ENCODE assay signal across 8 cellular contexts in genomic region chr20:63495771-63496403, GRCh38. TPM values are rescaled to one million over a fixed set of nuclear protein-coding genes. Genes with fewer than 3 reads are reported as not detected.
A peak's percentile ranks its signal among the peaks of the same experiment; 100 is the strongest.
DNase-seq lines count a peak whose midpoint lies in the region; TF ChIP-seq lines count a peak whose summit lies in the region.

No MANE protein-coding gene starts in this region.

- H3K27ac ChIP-seq in fibroblast of lung (ENCODE audit: insufficient read depth, low read length) (no peak overlapping the region), neuronal stem cell (replicated peaks; ENCODE audit: low read length) (no peak overlapping the region), substantia nigra (ENCODE audit: low read depth, low read length, poor library complexity, severe bottlenecking) (no peak overlapping the region)

- H3K36me3 Mint-ChIP-seq in activated T-helper 1 cell treated with anti-CD3 and anti-CD28 coated beads, Interleukin-12 subunit alpha, Interleukin-12 subunit beta, Interleukin-2, Interleukin-4 antibody, amounts not matched to agents 30 ng/mL and 10 ng/mL and 1 ng/mL, durations not matched to agents 14 hours and 24 hours and 36 hours (ENCODE audit: low read depth) = no peaks in the 10 kb centered on the region

- H3K27me3 Mint-ChIP-seq in activated T-helper 1 cell treated with anti-CD3 and anti-CD28 coated beads, Interleukin-12 subunit alpha, Interleukin-12 subunit beta, Interleukin-2, Interleukin-4 antibody, amounts not matched to agents 30 ng/mL and 10 ng/mL and 1 ng/mL, durations not matched to agents 14 hours and 24 hours and 36 hours (ENCODE audit: insufficient read depth) = peaks cover 16% of the 10 kb centered on the region

- H3K23ac ChIP-seq in neuronal stem cell (ENCODE audit: low read depth, low read length, poor library complexity) = peak overlapping the region; percentile 91

- no peak overlapping the region for H3K4ac ChIP-seq in neuronal stem cell (ENCODE audit: low read length)

- H2AFZ ChIP-seq in fibroblast of lung (ENCODE audit: low read length) (no peak overlapping the region), neuronal stem cell (ENCODE audit: low read length) (peak overlapping the region; percentile 65)

- H2AK5ac ChIP-seq in neuronal stem cell (ENCODE audit: low read depth, low read length) = peak overlapping the region; percentile 70

- H3K4me1 ChIP-seq in fibroblast of lung (ENCODE audit: control insufficient read depth, extremely low read depth, insufficient read depth, low read length) (no peaks in the 10 kb centered on the region), neuronal stem cell (ENCODE audit: control insufficient read depth in 2 of 2, insufficient read depth in 1 of 2, low read depth in 1 of 2, low read length in 2 of 2) (peaks cover 1 to 5% of the 10 kb centered on the region in 2 donors)

- no peak overlapping the region for H3K4me2 ChIP-seq in fibroblast of lung (ENCODE audit: extremely low read depth, insufficient read depth, low read length)
- peak overlapping the region; percentile 18 for H3K4me2 ChIP-seq in neuronal stem cell (ENCODE audit: insufficient read depth, low read length, poor library complexity, severe bottlenecking)

- peak overlapping the region; percentile 5 for H3K18ac ChIP-seq in neuronal stem cell (ENCODE audit: low read length)

- H2BK12ac ChIP-seq in neuronal stem cell (ENCODE audit: low read length) = no peak overlapping the region

- H4K91ac ChIP-seq in neuronal stem cell (ENCODE audit: low read depth, low read length, poor library complexity) = no peak overlapping the region

- peak overlapping the region; percentile 78 for H2BK15ac ChIP-seq in neuronal stem cell (ENCODE audit: low read length)

- H3K79me1 ChIP-seq in neuronal stem cell (ENCODE audit: low read depth, low read length) = peaks cover 2% of the 10 kb centered on the region

- H3K27me3 ChIP-seq in fibroblast of lung (ENCODE audit: control insufficient read depth, insufficient read depth, low read length) (peaks cover 5% of the 10 kb centered on the region), neuronal stem cell (ENCODE audit: control insufficient read depth in 3 of 3, insufficient read depth in 3 of 3, low read depth in 1 of 3, low read length in 3 of 3) (peaks cover 24 to 48% (median 38%) of the 10 kb centered on the region in 3 experiments)

- no peaks in the 10 kb centered on the region for H3K4me1 Mint-ChIP-seq in activated T-helper 1 cell treated with anti-CD3 and anti-CD28 coated beads, Interleukin-12 subunit alpha, Interleukin-12 subunit beta, Interleukin-2, Interleukin-4 antibody, amounts not matched to agents 30 ng/mL and 10 ng/mL and 1 ng/mL, durations not matched to agents 14 hours and 24 hours and 36 hours (ENCODE audit: low read depth)

- DNase-seq in NCI-H1694 treated with DMSO at 0.1 percent for 48 hours (lab: John Stamatoyannopoulos, UW) = peak; percentile 18
- no peak for DNase-seq in NCI-H1694 (lab: John Stamatoyannopoulos, UW)
- DNase-seq in OCI-M1 (lab: John Stamatoyannopoulos, UW) = peak; percentile 68
- peak; percentile 54 for DNase-seq in activated T-helper 1 cell treated with anti-CD3 and anti-CD28 coated beads, Interleukin-12 subunit alpha, Interleukin-12 subunit beta, Interleukin-2, Interleukin-4 antibody, amounts not matched to agents 30 ng/mL and 10 ng/mL and 1 ng/mL, durations not matched to agents 14 hours and 24 hours and 36 hours (ENCODE audit: low spot score)
- DNase-seq in fibroblast of lung (ENCODE audit: low read depth in 2 of 2) = peak; percentile 18 to 43
- DNase-seq in neuronal stem cell (ENCODE audit: low spot score) = peak; percentile 67
- DNase-seq in substantia nigra (lab: John Stamatoyannopoulos, UW) = peak in 34 of 49 donors; percentile 6 to 80 (median 45)
- DNase-seq in NCI-H226 = no peak

- no peaks in the 10 kb centered on the region for H3K79me2 ChIP-seq in fibroblast of lung (ENCODE audit: control insufficient read depth, insufficient read depth, low read length)

- peaks cover 5% of the 10 kb centered on the region for H3K9me3 Mint-ChIP-seq in activated T-helper 1 cell treated with anti-CD3 and anti-CD28 coated beads, Interleukin-12 subunit alpha, Interleukin-12 subunit beta, Interleukin-2, Interleukin-4 antibody, amounts not matched to agents 30 ng/mL and 10 ng/mL and 1 ng/mL, durations not matched to agents 14 hours and 24 hours and 36 hours

- H3K36me3 ChIP-seq in fibroblast of lung (ENCODE audit: control insufficient read depth, insufficient read depth, low read length) = no peaks in the 10 kb centered on the region
- H3K36me3 ChIP-seq in neuronal stem cell (replicated peaks in 1 of 2; ENCODE audit: control insufficient read depth in 2 of 2, insufficient read depth in 2 of 2, low read length in 2 of 2) = no peaks in the 10 kb centered on the region

- H3K9ac ChIP-seq in fibroblast of lung (ENCODE audit: insufficient read depth, low read length) = no peak overlapping the region
- no peak overlapping the region for H3K9ac ChIP-seq in neuronal stem cell (ENCODE audit: low read depth, low read length, poor library complexity)

- H2BK120ac ChIP-seq in neuronal stem cell (ENCODE audit: low read depth, low read length) = peak overlapping the region; percentile 72

- no peak overlapping the region for H3K4me3 Mint-ChIP-seq in activated T-helper 1 cell treated with anti-CD3 and anti-CD28 coated beads, Interleukin-12 subunit alpha, Interleukin-12 subunit beta, Interleukin-2, Interleukin-4 antibody, amounts not matched to agents 30 ng/mL and 10 ng/mL and 1 ng/mL, durations not matched to agents 14 hours and 24 hours and 36 hours

- no peak overlapping the region for H3K14ac ChIP-seq in neuronal stem cell (ENCODE audit: low read length)

- no peak overlapping the region for H2BK5ac ChIP-seq in neuronal stem cell (ENCODE audit: low read length)

- intact Hi-C loops in activated T-helper 1 cell treated with anti-CD3 and anti-CD28 coated beads, Interleukin-12 subunit alpha, Interleukin-12 subunit beta, Interleukin-2, Interleukin-4 antibody, amounts not matched to agents 30 ng/mL and 10 ng/mL and 1 ng/mL, durations not matched to agents 14 hours and 24 hours and 36 hours (cut with micrococcal nuclease) = loop anchor here (1.0 kb wide), 2 partner anchors 24 to 624 kb away; partner anchors contain the start of gene PPDPF

- H3K9me3 ChIP-seq in fibroblast of lung (ENCODE audit: control insufficient read depth, insufficient read depth, low read depth, low read length) = no peaks in the 10 kb centered on the region
- peaks cover 0 to 3% of the 10 kb centered on the region in 2 donors for H3K9me3 ChIP-seq in neuronal stem cell (replicated peaks in 1 of 2; ENCODE audit: control insufficient read depth in 2 of 2, insufficient read depth in 1 of 2, low read depth in 1 of 2, low read length in 2 of 2)

- H3K4me3 ChIP-seq in fibroblast of lung (replicated peaks in 1 of 4; ENCODE audit: control extremely low read depth in 1 of 4, insufficient read depth in 1 of 4, low read depth in 3 of 4, low read length in 4 of 4) (peak overlapping the region in 2 of 4 experiments; percentile 3 to 33), neuronal stem cell (ENCODE audit: low read length in 2 of 2) (no peak overlapping the region)

- H4K8ac ChIP-seq in neuronal stem cell (ENCODE audit: low read depth, low read length) = no peak overlapping the region

- peak; percentile 69 to 80 for TF ChIP-seq CTCF in fibroblast of lung (conservative IDR thresholded peaks at IDR 0.05 in 1 of 2, IDR thresholded peaks at IDR 0.05 in 1 of 2; ENCODE audit: low read depth in 1 of 2, low read length in 2 of 2)

- H3K27ac Mint-ChIP-seq in activated T-helper 1 cell treated with anti-CD3 and anti-CD28 coated beads, Interleukin-12 subunit alpha, Interleukin-12 subunit beta, Interleukin-2, Interleukin-4 antibody, amounts not matched to agents 30 ng/mL and 10 ng/mL and 1 ng/mL, durations not matched to agents 14 hours and 24 hours and 36 hours = no peak overlapping the region

- no peaks in the 10 kb centered on the region for H4K20me1 ChIP-seq in fibroblast of lung (ENCODE audit: control insufficient read depth, extremely low read depth, insufficient read depth, low read length)

- no CpG with 5 or more reads among the region's 43 CpGs for WGBS in neuronal stem cell (ENCODE audit: extremely low coverage in 2 of 2, insufficient read length in 2 of 2, insufficient replicate concordance in 1 of 2), 2 donors

RNA-seq across cellular contexts. Expression of gene EEF1A2, which starts 3.0 kb away (rescaled TPM):
- total RNA-seq in activated T-helper 1 cell treated with anti-CD3 and anti-CD28 coated beads, Interleukin-12 subunit alpha, Interleukin-12 subunit beta, Interleukin-2, Interleukin-4 antibody, amounts not matched to agents 30 ng/mL and 10 ng/mL and 1 ng/mL, durations not matched to agents 14 hours and 24 hours and 36 hours = 0.80 and 1.1 TPM in 2 replicates
- 1.7 and 2.6 TPM in 2 replicates for total RNA-seq in fibroblast of lung
- 0.16 and 0.46 TPM in 2 replicates for polyA plus RNA-seq in fibroblast of lung
- polyA plus RNA-seq in fibroblast of lung (2012) = 0.52 and 1.7 TPM in 2 replicates
- 5.9 TPM in 1 of 2 replicates, not detected in the other for polyA minus RNA-seq in fibroblast of lung (ENCODE audit: low replicate concordance)
- 0.57 TPM for polyA plus RNA-seq in neuronal stem cell (2013, experiment 1 of 2)
- polyA plus RNA-seq in neuronal stem cell (2013, experiment 2 of 2) = 0.96 TPM

RNA-seq across cellular contexts. Expression of gene KCNQ2, which starts 23.4 kb away (rescaled TPM):
- total RNA-seq in activated T-helper 1 cell treated with anti-CD3 and anti-CD28 coated beads, Interleukin-12 subunit alpha, Interleukin-12 subunit beta, Interleukin-2, Interleukin-4 antibody, amounts not matched to agents 30 ng/mL and 10 ng/mL and 1 ng/mL, durations not matched to agents 14 hours and 24 hours and 36 hours = not detected in 2 replicates
- not detected in 2 replicates for total RNA-seq in fibroblast of lung
- polyA plus RNA-seq in fibroblast of lung = not detected in 2 replicates
- polyA plus RNA-seq in fibroblast of lung (2012) = not detected in 2 replicates
- not detected in 2 replicates for polyA minus RNA-seq in fibroblast of lung (ENCODE audit: low replicate concordance)
- 79.3 TPM for polyA plus RNA-seq in neuronal stem cell (2013, experiment 1 of 2)
- polyA plus RNA-seq in neuronal stem cell (2013, experiment 2 of 2) = 73.4 TPM

RNA-seq across cellular contexts. Expression of gene PPDPF, which starts 24.7 kb away (rescaled TPM):
- 117 and 122 TPM in 2 replicates for total RNA-seq in activated T-helper 1 cell treated with anti-CD3 and anti-CD28 coated beads, Interleukin-12 subunit alpha, Interleukin-12 subunit beta, Interleukin-2, Interleukin-4 antibody, amounts not matched to agents 30 ng/mL and 10 ng/mL and 1 ng/mL, durations not matched to agents 14 hours and 24 hours and 36 hours
- 39.5 and 58.0 TPM in 2 replicates for total RNA-seq in fibroblast of lung
- polyA plus RNA-seq in fibroblast of lung = 29.7 and 34.0 TPM in 2 replicates
- 352 and 430 TPM in 2 replicates for polyA plus RNA-seq in fibroblast of lung (2012)
- 38.1 and 71.2 TPM in 2 replicates for polyA minus RNA-seq in fibroblast of lung (ENCODE audit: low replicate concordance)
- polyA plus RNA-seq in neuronal stem cell (2013, experiment 1 of 2) = 310 TPM
- polyA plus RNA-seq in neuronal stem cell (2013, experiment 2 of 2) = 296 TPM

RNA-seq across cellular contexts. Expression of gene PTK6, which starts 41.3 kb away (rescaled TPM):
- total RNA-seq in activated T-helper 1 cell treated with anti-CD3 and anti-CD28 coated beads, Interleukin-12 subunit alpha, Interleukin-12 subunit beta, Interleukin-2, Interleukin-4 antibody, amounts not matched to agents 30 ng/mL and 10 ng/mL and 1 ng/mL, durations not matched to agents 14 hours and 24 hours and 36 hours = 0.16 and 0.29 TPM in 2 replicates
- under 0.01 and 0.17 TPM in 2 replicates for total RNA-seq in fibroblast of lung
- polyA plus RNA-seq in fibroblast of lung = not detected in 2 replicates
- polyA plus RNA-seq in fibroblast of lung (2012) = 0.05 and 0.07 TPM in 2 replicates
- polyA minus RNA-seq in fibroblast of lung (ENCODE audit: low replicate concordance) = not detected in 2 replicates
- polyA plus RNA-seq in neuronal stem cell (2013, experiment 1 of 2) = not detected
- polyA plus RNA-seq in neuronal stem cell (2013, experiment 2 of 2) = not detected

RNA-seq across cellular contexts. Expression of gene SRMS, which starts 51.7 kb away (rescaled TPM):
- total RNA-seq in activated T-helper 1 cell treated with anti-CD3 and anti-CD28 coated beads, Interleukin-12 subunit alpha, Interleukin-12 subunit beta, Interleukin-2, Interleukin-4 antibody, amounts not matched to agents 30 ng/mL and 10 ng/mL and 1 ng/mL, durations not matched to agents 14 hours and 24 hours and 36 hours = not detected in 2 replicates
- not detected in 2 replicates for total RNA-seq in fibroblast of lung
- polyA plus RNA-seq in fibroblast of lung = not detected in 2 replicates
- polyA plus RNA-seq in fibroblast of lung (2012) = not detected in 2 replicates
- not detected in 2 replicates for polyA minus RNA-seq in fibroblast of lung (ENCODE audit: low replicate concordance)
- polyA plus RNA-seq in neuronal stem cell (2013, experiment 1 of 2) = not detected
- not detected for polyA plus RNA-seq in neuronal stem cell (2013, experiment 2 of 2)

Comparison
In these comparisons a context has a peak if more than half of its experiments do, and no peak if none do; other contexts are left out.
1. DNase-seq: peak in NCI-H1694 treated with DMSO at 0.1 percent for 48 hours (single experiment), OCI-M1 (single experiment), activated T-helper 1 cell treated with anti-CD3 and anti-CD28 coated beads, Interleukin-12 subunit alpha, Interleukin-12 subunit beta, Interleukin-2, Interleukin-4 antibody, amounts not matched to agents 30 ng/mL and 10 ng/mL and 1 ng/mL, durations not matched to agents 14 hours and 24 hours and 36 hours (single experiment), fibroblast of lung (2 of 2), neuronal stem cell (single experiment) and substantia nigra (34 of 49); none in NCI-H1694 (single experiment) and NCI-H226 (single experiment).